ENCODE assay signal across 18 cellular contexts in genomic region chr12:2251485-2252179, GRCh38.
DNase-seq lines count a peak whose midpoint lies in the region; ATAC-seq, FAIRE-seq and TF ChIP-seq lines count a peak whose summit lies in the region.
"Had no signal": no experiment of that assay in that cellular context is flagged by ENCODE, and none has a peak within 500 bp of the region (broad histone marks: within the 10 kb centered on the region; RNA-seq: fewer than 3 reads in every experiment).

No MANE protein-coding gene starts in this region.

- peaks cover 0 to 5% (median 2%) of the 10 kb centered on the region in 4 donors for H3K27me3 ChIP-seq in pancreas
- H3K27me3 ChIP-seq: testis had no signal

- no peak for TF ChIP-seq CTCF in pancreas (IDR thresholded peaks at IDR 0.05)

- 70 to 73% methylated on average over 8 of the region's 8 CpGs for WGBS in pancreas, 2 donors

- 0 out of 2 replicates have a peak overlapping the region, but pooled peaks have one; percentile 25 for H3K4me3 ChIP-seq in SK-N-MC
- no peak overlapping the region for H3K4me3 ChIP-seq in pancreas
- H3K4me3 ChIP-seq: testis had no signal

- H3K9me3 ChIP-seq in SK-N-MC (ENCODE audit: low read depth, low read length) (no peaks in the 10 kb centered on the region), pancreas (no peaks in the 10 kb centered on the region)
- H3K9me3 ChIP-seq: testis had no signal

- no peak for FAIRE-seq in pancreas (lab: Jason Lieb, UNC)
- FAIRE-seq: A204.1 had no signal

- ATAC-seq in pancreas (no peak), HG03039 (IDR thresholded peaks at IDR 0.05; ENCODE audit: unreplicated experiment) (no peak), left colon (no peak)
- ATAC-seq: CD8-positive, alpha-beta T cell had no signal

- H3K9ac ChIP-seq in SK-N-MC (ENCODE audit: insufficient read length): no peak overlapping the region

- intact Hi-C loops in pancreas (cut with DNase I) (no loop called here), left colon (cut with DNase I, micrococcal nuclease) (no loop called here)

- DNase-seq in NCI-H1436 (lab: John Stamatoyannopoulos, UW) (peak; percentile 12), NCI-H1436 treated with DMSO at 0.1 percent for 48 hours (lab: John Stamatoyannopoulos, UW) (no peak), NCI-H1092 (lab: John Stamatoyannopoulos, UW) (peak; percentile 53), SK-N-MC (ENCODE audit: low read depth, low spot score) (no peak), myocyte (ENCODE audit: low read depth) (peak; percentile 19), pancreas (no peak), left colon (no peak)
- DNase-seq: activated effector memory CD4-positive, alpha-beta T cell treated with anti-CD3 and anti-CD28 coated beads, Interleukin-2, amount 50 U/mL, for 16 hours; anterior cingulate cortex; CD8-positive, alpha-beta T cell; cortex of kidney; GDM1; HFFc6; KBM-7; NCI-H146; testis had no signal

- H3K36me3 ChIP-seq in SK-N-MC (ENCODE audit: insufficient read depth, low read length) (no peaks in the 10 kb centered on the region), pancreas (no peaks in the 10 kb centered on the region)

- H3K4me1 ChIP-seq in pancreas: no peaks in the 10 kb centered on the region
- H3K4me1 ChIP-seq: testis had no signal

- peak overlapping the region; percentile 52; the same call in 1 of the 2 replicates for H3K27ac ChIP-seq in SK-N-MC
- H3K27ac ChIP-seq in pancreas: no peak overlapping the region
- H3K27ac ChIP-seq: testis had no signal

Comparison
In these comparisons a context has a peak if more than half of its experiments do, and no peak if none do; other contexts are left out.
1. DNase-seq: peak in NCI-H1436 (single experiment), NCI-H1092 (single experiment) and myocyte (single experiment); none in NCI-H1436 treated with DMSO at 0.1 percent for 48 hours (single experiment), SK-N-MC (single experiment), pancreas (0 of 6) and left colon (0 of 2).